7 cellular contexts compared by ENCODE assay signal in genomic region chr10:133336131-133337078, GRCh38. TPM values are rescaled to one million over a fixed set of nuclear protein-coding genes. Genes with fewer than 3 reads are reported as not detected.
DNase-seq lines count a peak whose midpoint lies in the region; ATAC-seq and TF ChIP-seq lines count a peak whose summit lies in the region.

CALY (minus strand) TSS chr10:133336896; CDS start chr10:133328989, 7,907 bp downstream.

- H3K27ac ChIP-seq in osteoblast (ENCODE audit: low read depth, low read length), result no peak within 1 kb of the TSS
- H3K27ac ChIP-seq in tibial artery, result no peak within 1 kb of the TSS

- H3K4me2 ChIP-seq in osteoblast (ENCODE audit: insufficient read depth, low read length), result no peak within 1 kb of the TSS

- no peak for TF ChIP-seq RAD21 in Ishikawa (IDR thresholded peaks at IDR 0.05; ENCODE audit: low read depth)

- H3K4me3 ChIP-seq in osteoblast (ENCODE audit: insufficient read depth, low read length), result no peak within 1 kb of the TSS
- peak within 1 kb of the TSS; percentile 23 to 42 for H3K4me3 ChIP-seq in tibial artery

- DNase-seq in activated CD4-positive, alpha-beta T cell treated with anti-CD3 and anti-CD28 coated beads, Interleukin-2, amount 50 U/mL, for 4 hours, result peak; percentile 74 to 76
- DNase-seq in ecto neural progenitor cell (ENCODE audit: low spot score) (peak; percentile 72), osteoblast (ENCODE audit: insufficient read length, low spot score, missing footprints) (peak; percentile 81), tibial artery (no peak), HPDE6-E6E7 (ENCODE audit: extremely low spot score) (no peak)

- TF ChIP-seq CTCF in osteoblast (IDR thresholded peaks at IDR 0.05; ENCODE audit: extremely low read depth, low read depth, low read length) (no peak), tibial artery (IDR thresholded peaks at IDR 0.05) (no peak)

- peaks cover 50% of the 10 kb centered on the region for H3K27me3 ChIP-seq in osteoblast (ENCODE audit: insufficient read depth, low read length)
- peaks cover 13 to 86% of the 10 kb centered on the region in 2 donors for H3K27me3 ChIP-seq in tibial artery

- H3K36me3 ChIP-seq in osteoblast (ENCODE audit: insufficient read depth, low read length) (no peaks in the 10 kb centered on the region), tibial artery (no peaks in the 10 kb centered on the region)

- no peak for TF ChIP-seq EP300 in Ishikawa (IDR thresholded peaks at IDR 0.05; ENCODE audit: borderline replicate concordance)

- no peak within 1 kb of the TSS for H2AFZ ChIP-seq in osteoblast (ENCODE audit: low read length)

- no peaks in the 10 kb centered on the region for H3K4me1 ChIP-seq in osteoblast (ENCODE audit: insufficient read depth, low read length)
- H3K4me1 ChIP-seq in tibial artery, result peaks cover 0 to 25% (median 23%) of the 10 kb centered on the region in 4 donors

- H3K79me2 ChIP-seq in osteoblast (ENCODE audit: insufficient read depth, low read length), result no peaks in the 10 kb centered on the region

- intact Hi-C loops in tibial artery (cut with DNase I; ENCODE audit: low total_unique reads), result no loop called here

- no peaks in the 10 kb centered on the region for H4K20me1 ChIP-seq in osteoblast (ENCODE audit: insufficient read depth, low read length)

- no peaks in the 10 kb centered on the region for H3K9me3 ChIP-seq in osteoblast (ENCODE audit: low read depth, low read length)
- H3K9me3 ChIP-seq in tibial artery, result no peaks in the 10 kb centered on the region

- ATAC-seq in GM19467 (IDR thresholded peaks at IDR 0.05; ENCODE audit: unreplicated experiment), result no peak

TF ChIP-seq in Ishikawa, 13 proteins besides CTCF, POLR2A, EP300 and RAD21:
- TF ChIP-seq NFIC (IDR thresholded peaks at IDR 0.05), result no peak
- peak; percentile 95 for TF ChIP-seq ZBTB7A (IDR thresholded peaks at IDR 0.05; ENCODE audit: low read depth)

RNA-seq across cellular contexts. Expression of gene CALY, which starts in this region (rescaled TPM):
- total RNA-seq in osteoblast, result not detected in 2 replicates

Comparison
In these comparisons a context has a peak if more than half of its experiments do, and no peak if none do; other contexts are left out.
1. Peak in DNase-seq in osteoblast; RNA of the gene not detected or under 1 TPM.
2. DNase-seq: peak in activated CD4-positive, alpha-beta T cell treated with anti-CD3 and anti-CD28 coated beads, Interleukin-2, amount 50 U/mL, for 4 hours (2 of 2) and ecto neural progenitor cell (single experiment); none in tibial artery (0 of 2) and HPDE6-E6E7 (single experiment).